ENCODE assay signal across 21 cellular contexts in the genomic region with DNA sequence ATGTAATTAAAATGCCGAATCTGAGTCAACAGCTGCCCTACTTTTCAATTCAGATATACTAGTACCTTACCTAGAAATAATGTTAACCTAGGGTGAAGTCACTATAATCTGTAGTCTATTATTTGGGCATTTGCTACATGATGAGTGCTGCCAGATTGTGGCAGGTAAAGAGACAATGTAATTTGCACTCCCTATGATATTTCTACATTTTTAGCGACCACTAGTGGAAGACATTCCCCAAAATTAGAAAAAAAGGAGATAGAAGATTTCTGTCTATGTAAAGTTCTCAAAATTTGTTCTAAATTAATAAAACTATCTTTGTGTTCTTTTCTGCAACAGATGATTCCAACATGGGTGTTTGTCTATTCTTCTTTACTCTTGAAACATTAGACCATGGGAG. TPM values are rescaled to one million over a fixed set of nuclear protein-coding genes. Genes with fewer than 3 reads are reported as not detected.
"Had no signal": no experiment of that assay in that cellular context is flagged by ENCODE, and none has a peak within 500 bp of the region (broad histone marks: within the 10 kb centered on the region; RNA-seq: fewer than 3 reads in every experiment).

No MANE protein-coding gene starts in this region.

- H3K4me3 Mint-ChIP-seq: brain; dendritic cell treated with granulocyte-macrophage colony-stimulating factor and Interleukin-4, amounts not matched to agents 40 ng/mL and 50 ng/mL, for 4 days; effector memory CD8-positive, alpha-beta T cell; naive thymus-derived CD8-positive, alpha-beta T cell had no signal

- H3K4me1 Mint-ChIP-seq: brain had no signal

- H3K4me1 ChIP-seq: gastrocnemius medialis, psoas muscle, sigmoid colon had no signal

- H3K27ac Mint-ChIP-seq: activated naive CD4-positive, alpha-beta T cell treated with anti-CD3 and anti-CD28 coated beads, Interleukin-2, amount 50 U/mL, for 72 hours; brain; dendritic cell treated with granulocyte-macrophage colony-stimulating factor and Interleukin-4, amounts not matched to agents 40 ng/mL and 50 ng/mL, for 4 days; effector memory CD8-positive, alpha-beta T cell; naive thymus-derived CD8-positive, alpha-beta T cell had no signal

- H3K4me3 ChIP-seq: gastrocnemius medialis, heart right ventricle, psoas muscle, sigmoid colon had no signal

- H3K27me3 Mint-ChIP-seq: dendritic cell treated with granulocyte-macrophage colony-stimulating factor and Interleukin-4, amounts not matched to agents 40 ng/mL and 50 ng/mL, for 4 days had no signal

- H3K9me3 Mint-ChIP-seq: activated naive CD4-positive, alpha-beta T cell treated with anti-CD3 and anti-CD28 coated beads, Interleukin-2, amount 50 U/mL, for 72 hours; effector memory CD8-positive, alpha-beta T cell had no signal

- H3K27me3 ChIP-seq: gastrocnemius medialis, heart right ventricle, neutrophil, sigmoid colon had no signal

- ATAC-seq: activated CD4-positive, CD25-positive, alpha-beta regulatory T cell treated with anti-CD3 and anti-CD28 coated beads, Interleukin-2, amount 50 U/mL, for 24 hours; activated naive CD4-positive, alpha-beta T cell treated with anti-CD3 and anti-CD28 coated beads, Interleukin-2, amount 50 U/mL, for 72 hours; effector memory CD8-positive, alpha-beta T cell; gastrocnemius medialis; heart right ventricle; naive thymus-derived CD8-positive, alpha-beta T cell; psoas muscle had no signal

- H3K9me3 ChIP-seq: gastrocnemius medialis, neutrophil, psoas muscle, sigmoid colon had no signal

- FAIRE-seq: islet of Langerhans had no signal

- DNase-seq: activated effector memory CD4-positive, alpha-beta T cell treated with Interleukin-2 at 50 U/mL for 16 hours; activated T-cell treated with anti-CD3 and anti-CD28 coated beads, Interleukin-2, amount 50 U/mL, for 1 hour; amygdala; effector memory CD8-positive, alpha-beta T cell; gastrocnemius medialis; heart right ventricle; naive thymus-derived CD8-positive, alpha-beta T cell; psoas muscle; sigmoid colon; stimulated activated CD4-positive, alpha-beta T cell treated with anti-CD3 and anti-CD28 coated beads, Interleukin-2, amount 100 ng/mL, for 24 hours; stimulated activated naive CD4-positive, alpha-beta T cell; substantia nigra had no signal

- H3K27ac ChIP-seq: epithelial cell of prostate, gastrocnemius medialis, neutrophil, psoas muscle, sigmoid colon had no signal

- H3K36me3 Mint-ChIP-seq: activated naive CD4-positive, alpha-beta T cell treated with anti-CD3 and anti-CD28 coated beads, Interleukin-2, amount 50 U/mL, for 72 hours; brain; naive thymus-derived CD8-positive, alpha-beta T cell had no signal

- H3K36me3 ChIP-seq: gastrocnemius medialis, heart right ventricle, neutrophil, sigmoid colon had no signal

RNA-seq across cellular contexts. Expression of a gene that starts 14.1 kb away (rescaled TPM):
- total RNA-seq: lung microvascular endothelial cell, sigmoid colon had no signal

RNA-seq across cellular contexts. Expression of a gene that starts 22.9 kb away (rescaled TPM):
- total RNA-seq: activated naive CD4-positive, alpha-beta T cell treated with anti-CD3 and anti-CD28 coated beads, Interleukin-2, amount 50 U/mL, for 72 hours; lung microvascular endothelial cell; mononuclear cell; naive thymus-derived CD8-positive, alpha-beta T cell; psoas muscle had no signal
- polyA plus RNA-seq: heart right ventricle; naive thymus-derived CD8-positive, alpha-beta T cell; psoas muscle had no signal

RNA-seq across cellular contexts. Expression of a gene that starts 40.4 kb away (rescaled TPM):
- total RNA-seq: activated naive CD4-positive, alpha-beta T cell treated with anti-CD3 and anti-CD28 coated beads, Interleukin-2, amount 50 U/mL, for 72 hours; gastrocnemius medialis; heart right ventricle; lung microvascular endothelial cell; mononuclear cell; naive thymus-derived CD8-positive, alpha-beta T cell; psoas muscle; sigmoid colon had no signal
- polyA plus RNA-seq: heart right ventricle; naive thymus-derived CD8-positive, alpha-beta T cell; psoas muscle; sigmoid colon had no signal

RNA-seq across cellular contexts. Expression of a gene that starts 45.5 kb away (rescaled TPM):
- total RNA-seq: activated naive CD4-positive, alpha-beta T cell treated with anti-CD3 and anti-CD28 coated beads, Interleukin-2, amount 50 U/mL, for 72 hours; gastrocnemius medialis; heart right ventricle; lung microvascular endothelial cell; mononuclear cell; naive thymus-derived CD8-positive, alpha-beta T cell; psoas muscle; sigmoid colon had no signal
- polyA plus RNA-seq: heart right ventricle; naive thymus-derived CD8-positive, alpha-beta T cell; psoas muscle; sigmoid colon had no signal
